Comparison of ENCODE assay signal across 8 cellular contexts in genomic region chr3:161372321-161373260, GRCh38. TPM values are rescaled to one million over a fixed set of nuclear protein-coding genes. Genes with fewer than 3 reads are reported as not detected.
DNase-seq lines count a peak whose midpoint lies in the region; TF ChIP-seq lines count a peak whose summit lies in the region.

No MANE protein-coding gene starts in this region.

- DNase-seq in GM10266 (ENCODE audit: extremely low spot score) (peak; percentile 31), HAP-1 (ENCODE audit: low spot score in 2 of 2) (peak in 1 of 2 experiments; percentile 40), NCI-H1417 treated with DMSO at 0.1 percent for 48 hours (lab: John Stamatoyannopoulos, UW) (peak; percentile 56), esophagus muscularis mucosa (ENCODE audit: extremely low spot score) (no peak), transverse colon (no peak), H4 (ENCODE audit: low spot score) (no peak)
- DNase-seq in activated CD8-positive, alpha-beta memory T cell treated with anti-CD3 and anti-CD28 coated beads for 24 hours = peak; percentile 67

- in situ Hi-C loops in HAP-1 (cut with MboI; ENCODE audit: low sequenced_read_pairs) = no loop called here
- in situ Hi-C loops in transverse colon (cut with MboI; ENCODE audit: low pct_ligation_motif_present in 1 of 4, low pct_unique_long_range_greater_than_20kb in 1 of 4, low sequenced_read_pairs in 3 of 4) = no loop called here

- H3K4me1 ChIP-seq in HAP-1 (no peaks in the 10 kb centered on the region), esophagus muscularis mucosa (peaks cover 16 to 22% (median 21%) of the 10 kb centered on the region in 4 donors), mucosa of rectum (ENCODE audit: control insufficient read depth in 2 of 2, insufficient read depth in 2 of 2, low read length in 2 of 2) (peaks cover 3 to 17% of the 10 kb centered on the region in 2 donors), transverse colon (peaks cover 7 to 25% (median 18%) of the 10 kb centered on the region in 4 donors)

- peak overlapping the region in 1 of 4 donors; percentile 0 for H3K27ac ChIP-seq in esophagus muscularis mucosa (replicated peaks in 1 of 4)
- H3K27ac ChIP-seq in mucosa of rectum (ENCODE audit: low read depth in 2 of 2, low read length in 2 of 2) = no peak overlapping the region
- no peak overlapping the region for H3K27ac ChIP-seq in transverse colon

- WGBS in esophagus muscularis mucosa = 5% methylated on average over 32 of the region's 55 CpGs
- WGBS in transverse colon (ENCODE audit: low coverage in 1 of 2), 2 donors = 5 to 8% methylated on average over 4 to 53 of the region's 55 CpGs

- intact Hi-C loops in esophagus muscularis mucosa (cut with DNase I) = no loop called here
- intact Hi-C loops in transverse colon (cut with DNase I; ENCODE audit: low total_unique reads) = no loop called here

- H3K27me3 ChIP-seq in HAP-1 (ENCODE audit: low read depth) (peaks cover 29% of the 10 kb centered on the region), esophagus muscularis mucosa (peaks cover 0 to 35% (median 5%) of the 10 kb centered on the region in 4 donors), mucosa of rectum (ENCODE audit: control insufficient read depth in 2 of 2, insufficient read depth in 2 of 2, low read length in 2 of 2) (peaks cover 4 to 19% of the 10 kb centered on the region in 2 donors), transverse colon (peaks cover 43% of the 10 kb centered on the region)

- H3K9me3 ChIP-seq in HAP-1 (no peaks in the 10 kb centered on the region), esophagus muscularis mucosa (no peaks in the 10 kb centered on the region), mucosa of rectum (ENCODE audit: control insufficient read depth in 2 of 2, low read length in 2 of 2) (no peaks in the 10 kb centered on the region), transverse colon (no peaks in the 10 kb centered on the region)

- no peak for TF ChIP-seq POLR2A in esophagus muscularis mucosa (IDR thresholded peaks at IDR 0.05; ENCODE audit: low read depth)
- TF ChIP-seq POLR2A in transverse colon (IDR thresholded peaks at IDR 0.05) = no peak

- TF ChIP-seq EP300 in esophagus muscularis mucosa (IDR thresholded peaks at IDR 0.05) = no peak
- TF ChIP-seq EP300 in transverse colon (IDR thresholded peaks at IDR 0.05; ENCODE audit: low read depth) = no peak

- H3K4me3 ChIP-seq in HAP-1 = peak overlapping the region; percentile 33
- peak overlapping the region; percentile 55 to 58 (median 55) for H3K4me3 ChIP-seq in esophagus muscularis mucosa
- peak overlapping the region; percentile 61 to 67 for H3K4me3 ChIP-seq in mucosa of rectum (ENCODE audit: low read length in 2 of 2)
- H3K4me3 ChIP-seq in transverse colon = peak overlapping the region; percentile 18 to 49 (median 28)

- no peak for TF ChIP-seq CTCF in GM10266 (IDR thresholded peaks at IDR 0.05; ENCODE audit: control insufficient read depth, insufficient read depth, low read depth, missing control alignments)
- no peak for TF ChIP-seq CTCF in esophagus muscularis mucosa (IDR thresholded peaks at IDR 0.05)
- no peak for TF ChIP-seq CTCF in transverse colon (IDR thresholded peaks at IDR 0.05)

- H3K36me3 ChIP-seq in HAP-1 (replicated peaks) (no peaks in the 10 kb centered on the region), esophagus muscularis mucosa (no peaks in the 10 kb centered on the region), mucosa of rectum (ENCODE audit: control insufficient read depth in 2 of 2, insufficient read depth in 2 of 2, low read length in 2 of 2) (no peaks in the 10 kb centered on the region), transverse colon (no peaks in the 10 kb centered on the region)

- H3K9ac ChIP-seq in mucosa of rectum (ENCODE audit: low read depth in 1 of 2, low read length in 2 of 2) = peak overlapping the region in 1 of 2 donors; percentile 2

RNA-seq across cellular contexts. Expression of gene SPTSSB, which starts 1.3 kb away (rescaled TPM):
- total RNA-seq in esophagus muscularis mucosa (under 1 TPM in 1 of 4 donors, not detected in 3; 0.13 TPM), transverse colon (under 1 TPM in 2 of 4 donors, not detected in 2; 0.41 to 0.48 TPM)
- not detected in 2 replicates for total RNA-seq in H4 (2014; rRNA removed; shearing (Covaris generic))

Comparison
In these comparisons a context has a peak if more than half of its experiments do, and no peak if none do; other contexts are left out.
1. DNase-seq: peak in GM10266 (single experiment), NCI-H1417 treated with DMSO at 0.1 percent for 48 hours (single experiment) and activated CD8-positive, alpha-beta memory T cell treated with anti-CD3 and anti-CD28 coated beads for 24 hours (single experiment); none in esophagus muscularis mucosa (single experiment), transverse colon (single experiment) and H4 (single experiment).
2. Peak in every context shown above with its lines, with median percentiles within 50 percentile points of each other: H3K4me3 ChIP-seq.